ENCODE assay signal across 18 cellular contexts in genomic region chr9:2096376-2096970, GRCh38.
DNase-seq lines count a peak whose midpoint lies in the region; ATAC-seq, FAIRE-seq and TF ChIP-seq lines count a peak whose summit lies in the region.
"Had no signal": no experiment of that assay in that cellular context is flagged by ENCODE, and none has a peak within 500 bp of the region (broad histone marks: within the 10 kb centered on the region; RNA-seq: fewer than 3 reads in every experiment).

No MANE protein-coding gene starts in this region.

- no peak for TF ChIP-seq CTCF in GM23338 (conservative IDR thresholded peaks at IDR 0.05; ENCODE audit: low read depth in 2 of 2)

- H3K4me3 Mint-ChIP-seq in GM23338: no peak overlapping the region

- no peaks in the 10 kb centered on the region for H3F3A ChIP-seq in GM23338 (replicated peaks; ENCODE audit: low read depth)

- H3K4me1 Mint-ChIP-seq in GM23338: peaks cover 14% of the 10 kb centered on the region; the same call in 2 of the 3 replicates

- no peaks in the 10 kb centered on the region for H3K27me3 ChIP-seq in GM23338 (ENCODE audit: insufficient read depth)

- no peak for ATAC-seq in GM23338
- no peak for ATAC-seq in activated CD4-positive, CD25-positive, alpha-beta regulatory T cell treated with anti-CD3 and anti-CD28 coated beads, Interleukin-2, amount 50 U/mL, for 24 hours
- ATAC-seq: PC-3 had no signal

- H3K27ac Mint-ChIP-seq in GM23338: peak overlapping the region; percentile 83

- no peaks in the 10 kb centered on the region for H3K9me2 ChIP-seq in GM23338 (ENCODE audit: insufficient read depth)

- no peaks in the 10 kb centered on the region for H4K20me1 ChIP-seq in GM23338 (replicated peaks; ENCODE audit: insufficient read depth)

- no peak overlapping the region for H3K4me2 ChIP-seq in GM23338

- no peaks in the 10 kb centered on the region for H3K79me2 ChIP-seq in GM23338 (replicated peaks; ENCODE audit: insufficient read depth)

- H3K27ac ChIP-seq in GM23338 (ENCODE audit: low read depth): no peak overlapping the region
- H3K27ac ChIP-seq: RWPE1 had no signal

- intact Hi-C loops in head of caudate nucleus (cut with DNase I): no loop called here

- no peaks in the 10 kb centered on the region; the same call in 1 of the 2 replicates for H3K4me1 ChIP-seq in GM23338 (ENCODE audit: insufficient read depth)
- H3K4me1 ChIP-seq: Caco-2, HAP-1 had no signal

- H3K27me3 Mint-ChIP-seq in GM23338 (ENCODE audit: insufficient read depth, low read depth, poor library complexity): peaks cover 9% of the 10 kb centered on the region

- no peak overlapping the region for H3K4me3 ChIP-seq in GM23338
- H3K4me3 ChIP-seq: HAP-1 had no signal

- DNase-seq in GM12891 (ENCODE audit: insufficient read length, low spot score) (no peak), GM23338 (ENCODE audit: low spot score) (no peak), amniotic epithelial cell (ENCODE audit: low read depth) (peak; percentile 52), head of caudate nucleus (peak in 26 of 42 donors; percentile 7 to 78 (median 44)), inferior parietal cortex (ENCODE audit: extremely low spot score) (no peak)
- DNase-seq in activated CD4-positive, CD25-positive, alpha-beta regulatory T cell (lab: John Stamatoyannopoulos, UW): no peak
- DNase-seq: Caco-2, DMS153, EL, NCI-H1436, NCI-H2029, NCI-H2171, NCI-H774, PC-3 had no signal

- H3K36me3 ChIP-seq in GM23338 (ENCODE audit: insufficient read depth): no peaks in the 10 kb centered on the region
- H3K36me3 ChIP-seq: HAP-1 had no signal

- peak; percentile 57 for FAIRE-seq in GM12891 (lab: Jason Lieb, UNC)
- FAIRE-seq: GM19239 had no signal

- no peak for TF ChIP-seq POLR2A in GM12891 (IDR thresholded peaks at IDR 0.05; ENCODE audit: low read depth, low read length)

- H3K36me3 Mint-ChIP-seq in GM23338 (ENCODE audit: low read depth): no peaks in the 10 kb centered on the region

- no peak overlapping the region for H2AFZ ChIP-seq in GM23338

- no peaks in the 10 kb centered on the region for H3K9me3 Mint-ChIP-seq in GM23338

TF ChIP-seq in GM12891, 5 proteins besides CTCF, POLR2A, EP300 and RAD21:
- TF ChIP-seq TAF1 (IDR thresholded peaks at IDR 0.05; ENCODE audit: low read depth, low read length): no peak
- no peak for TF ChIP-seq POU2F2 (IDR thresholded peaks at IDR 0.05; ENCODE audit: low read depth, low read length)
- TF ChIP-seq PAX5 (IDR thresholded peaks at IDR 0.05; ENCODE audit: insufficient read depth, low read length, severe bottlenecking): no peak
- no peak for TF ChIP-seq POLR2AphosphoS5 (IDR thresholded peaks at IDR 0.05; ENCODE audit: low read depth, low read length)
- TF ChIP-seq SPI1 (IDR thresholded peaks at IDR 0.05; ENCODE audit: low read depth, low read length): no peak

TF ChIP-seq in GM23338, 12 proteins besides CTCF, POLR2A, EP300 and RAD21:
- no peak for TF ChIP-seq ETS1 (IDR thresholded peaks at IDR 0.05)

Comparison
In these comparisons a context has a peak if more than half of its experiments do, and no peak if none do; other contexts are left out.
1. DNase-seq: peak in amniotic epithelial cell (single experiment) and head of caudate nucleus (26 of 42); none in GM12891 (single experiment), GM23338 (single experiment), inferior parietal cortex (single experiment) and activated CD4-positive, CD25-positive, alpha-beta regulatory T cell (0 of 4).